32 cellular contexts compared by ENCODE assay signal in the genomic region with DNA sequence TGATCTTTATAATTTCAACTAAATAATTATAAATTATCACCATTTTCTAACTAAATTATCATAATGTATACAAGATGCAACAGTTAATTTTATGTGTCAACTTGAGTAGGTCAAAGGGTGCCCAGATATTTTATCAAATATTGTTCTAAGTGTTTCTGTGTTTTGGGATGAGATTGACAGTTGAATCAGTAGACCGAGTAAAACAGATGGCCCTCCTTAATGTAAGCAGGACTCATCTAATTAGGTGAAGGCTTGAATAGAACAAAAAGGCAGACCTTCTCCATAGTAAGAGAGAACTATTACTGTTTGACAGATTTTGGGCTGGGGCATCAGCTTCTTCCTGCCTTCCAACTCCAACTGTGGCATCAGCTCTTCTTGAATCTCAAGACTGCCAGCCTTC.
"Had no signal": no experiment of that assay in that cellular context is flagged by ENCODE, and none has a peak within 500 bp of the region (broad histone marks: within the 10 kb centered on the region; RNA-seq: fewer than 3 reads in every experiment).

No MANE protein-coding gene starts in this region.

- H3K27me3 ChIP-seq: dorsolateral prefrontal cortex, esophagus muscularis mucosa, foreskin keratinocyte, heart right ventricle, left lung, neural progenitor cell, right atrium auricular region, suprapubic skin, transverse colon, upper lobe of right lung, uterus had no signal

- H3K9me3 Mint-ChIP-seq: mesothelial cell of epicardium, nephron, neural progenitor cell had no signal

- H3K9me3 ChIP-seq: esophagus muscularis mucosa, left lung, mucosa of descending colon, prostate gland, right atrium auricular region, suprapubic skin, transverse colon, upper lobe of right lung had no signal

- H3K27me3 Mint-ChIP-seq: naive B cell; stimulated activated naive CD8-positive, alpha-beta T cell treated with anti-CD3 and anti-CD28 coated beads, Interleukin-15, amount 100 ng/mL, for 72 hours had no signal

- H3K36me3 Mint-ChIP-seq: mesothelial cell of epicardium, naive B cell, neural progenitor cell had no signal

- H3K4me3 ChIP-seq: dorsolateral prefrontal cortex, esophagus muscularis mucosa, heart right ventricle, left lung, mucosa of descending colon, neural progenitor cell, prostate gland, right atrium auricular region, smooth muscle cell, suprapubic skin, transverse colon, upper lobe of right lung, uterus had no signal

- DNase-seq: dorsolateral prefrontal cortex; effector CD4-positive, alpha-beta T cell; foreskin keratinocyte; glutamatergic neuron; heart right ventricle; hippocampal formation; left cardiac atrium; left lung; mesenchymal stem cell; mucosa of descending colon; naive B cell; nucleus accumbens; stimulated activated CD4-positive, alpha-beta T cell treated with anti-CD3 and anti-CD28 coated beads, Interleukin-12 subunit alpha, Interleukin-12 subunit beta, amount 100 ng/mL, for 4 hours; stimulated activated CD4-positive, alpha-beta T cell treated with anti-CD3 and anti-CD28 coated beads, Interleukin-1b, Interleukin-23, amount 100 ng/mL, for 48 hours; stimulated activated CD4-positive, alpha-beta T cell treated with anti-CD3 and anti-CD28 coated beads, Interleukin-4, amount 100 ng/mL, for 1 hour; stimulated activated CD8-positive, alpha-beta memory T cell treated with anti-CD3 and anti-CD28 coated beads, Interleukin-4, amount 100 ng/mL, for 48 hours; stimulated activated naive CD4-positive, alpha-beta T cell; stimulated activated naive CD8-positive, alpha-beta T cell treated with anti-CD3 and anti-CD28 coated beads, Interleukin-15, amount 100 ng/mL, for 72 hours; transverse colon; upper lobe of right lung; uterus had no signal

- H3K4me2 ChIP-seq: neural progenitor cell, smooth muscle cell had no signal

- H3K36me3 ChIP-seq: esophagus muscularis mucosa, heart right ventricle, left lung, neural progenitor cell, prostate gland, right atrium auricular region, suprapubic skin, transverse colon, upper lobe of right lung, uterus had no signal

- H3K27ac ChIP-seq: dorsolateral prefrontal cortex, epithelial cell of prostate, esophagus muscularis mucosa, foreskin keratinocyte, heart right ventricle, left lung, neural progenitor cell, prostate gland, right atrium auricular region, suprapubic skin, transverse colon, upper lobe of right lung, uterus had no signal

- H3K4me1 Mint-ChIP-seq: naive B cell; nephron; neural progenitor cell; stimulated activated naive CD8-positive, alpha-beta T cell treated with anti-CD3 and anti-CD28 coated beads, Interleukin-15, amount 100 ng/mL, for 72 hours had no signal

- H2AFZ ChIP-seq: neural progenitor cell had no signal

- H3K4me1 ChIP-seq: esophagus muscularis mucosa, foreskin keratinocyte, heart right ventricle, left lung, neural progenitor cell, prostate gland, right atrium auricular region, suprapubic skin, transverse colon, upper lobe of right lung, uterus had no signal

- H3K9ac ChIP-seq: neural progenitor cell had no signal

- H3K27ac Mint-ChIP-seq: mesothelial cell of epicardium; naive B cell; nephron; neural progenitor cell; stimulated activated naive CD8-positive, alpha-beta T cell treated with anti-CD3 and anti-CD28 coated beads, Interleukin-15, amount 100 ng/mL, for 72 hours had no signal

- H3K4me3 Mint-ChIP-seq: mesothelial cell of epicardium; naive B cell; nephron; neural progenitor cell; stimulated activated naive CD8-positive, alpha-beta T cell treated with anti-CD3 and anti-CD28 coated beads, Interleukin-15, amount 100 ng/mL, for 72 hours had no signal

- ATAC-seq: foreskin keratinocyte; heart right ventricle; left cardiac atrium; left lung; mucosa of descending colon; sciatic nerve; stimulated activated naive CD8-positive, alpha-beta T cell treated with anti-CD3 and anti-CD28 coated beads, Interleukin-15, amount 100 ng/mL, for 72 hours; upper lobe of right lung had no signal

- FAIRE-seq: islet of Langerhans had no signal
